ENCODE assay signal across 1 cellular context in the genomic region with DNA sequence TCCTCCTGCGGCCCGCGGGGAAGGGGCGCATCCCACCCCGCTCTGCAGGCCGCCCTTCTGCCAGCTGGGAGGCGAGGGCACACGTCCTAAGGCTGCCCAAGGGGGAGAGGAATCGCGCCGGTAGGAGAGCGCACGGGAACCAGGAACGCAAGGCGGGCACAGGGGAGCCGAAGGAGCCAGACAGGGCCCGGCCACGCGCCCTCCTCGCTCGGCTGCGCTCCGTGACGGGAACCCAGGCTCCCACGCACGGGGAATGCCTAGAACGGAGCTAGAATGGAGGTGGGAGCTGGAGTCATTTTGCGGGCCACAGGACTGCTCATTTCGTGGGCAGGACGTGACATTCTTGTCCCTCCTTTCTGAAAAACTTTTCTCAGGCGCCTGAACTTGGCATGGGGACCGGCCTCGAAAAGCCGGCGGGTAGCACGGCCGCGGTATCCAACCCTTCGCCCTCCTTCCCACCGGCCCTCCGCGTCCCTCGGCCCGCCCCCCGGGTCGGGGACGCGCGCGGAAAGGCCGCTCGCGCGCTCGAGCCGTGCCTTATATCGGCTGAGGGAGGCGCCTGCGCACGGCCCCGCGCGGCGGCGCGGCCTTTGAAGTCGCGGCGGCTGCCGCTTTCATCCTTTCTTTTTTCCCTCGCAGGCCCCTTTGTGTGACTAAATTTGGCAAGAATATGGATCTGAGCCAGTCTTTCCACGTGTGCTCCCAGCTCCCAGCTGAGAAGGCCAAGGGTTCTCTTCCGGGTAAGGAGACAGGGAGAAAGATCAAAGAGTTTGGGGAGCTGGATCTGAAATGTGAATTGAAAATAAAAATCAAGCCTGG.
TF ChIP-seq lines count a peak whose summit lies in the region.

No MANE protein-coding gene starts in this region.

TF ChIP-seq in IMR-90, 13 proteins besides CTCF, POLR2A, EP300 and RAD21:
- no peak for TF ChIP-seq CEBPB (IDR thresholded peaks at IDR 0.05; ENCODE audit: low read depth, low read length)
- no peak for TF ChIP-seq BHLHE40 (IDR thresholded peaks at IDR 0.05; ENCODE audit: low read depth, low read length)
- TF ChIP-seq MAFK (IDR thresholded peaks at IDR 0.05; ENCODE audit: low read depth, low read length) = no peak
- TF ChIP-seq NFE2L2 (IDR thresholded peaks at IDR 0.05; ENCODE audit: low read depth, low read length) = no peak
- no peak for TF ChIP-seq RCOR1 (IDR thresholded peaks at IDR 0.05; ENCODE audit: insufficient replicate concordance, low read length)
